ENCODE assay signal across 11 cellular contexts in genomic region chr9:32783168-32783891, GRCh38. TPM values are rescaled to one million over a fixed set of nuclear protein-coding genes. Genes with fewer than 3 reads are reported as not detected.
DNase-seq lines count a peak whose midpoint lies in the region; ATAC-seq and TF ChIP-seq lines count a peak whose summit lies in the region.
"Had no signal": no experiment of that assay in that cellular context is flagged by ENCODE, and none has a peak within 500 bp of the region (broad histone marks: within the 10 kb centered on the region; RNA-seq: fewer than 3 reads in every experiment).

Gene TMEM215, plus strand, starts transcription at chr9:32783540. Its CDS starts 644 bp downstream, at chr9:32784184.

- no peak for TF ChIP-seq EP300 in gastroesophageal sphincter (IDR thresholded peaks at IDR 0.05)

- no peak for ATAC-seq in gastroesophageal sphincter
- ATAC-seq in HG02938 (IDR thresholded peaks at IDR 0.05; ENCODE audit: unreplicated experiment): no peak
- no peak for ATAC-seq in GM19328 (IDR thresholded peaks at IDR 0.05; ENCODE audit: unreplicated experiment)

- WGBS in spleen, 5 donors: 3 to 11% (median 3%) methylated on average over 25 to 59 of the region's 59 CpGs
- WGBS in gastroesophageal sphincter (ENCODE audit: low coverage in 1 of 2), 2 donors: 0 to 3% methylated on average over 5 to 6 of the region's 59 CpGs

- no peaks in the 10 kb centered on the region for H3K9me3 ChIP-seq in WERI-Rb-1 (ENCODE audit: severe bottlenecking)
- H3K9me3 ChIP-seq in iPS-15b (ENCODE audit: control insufficient read depth, insufficient read depth, low read length): no peaks in the 10 kb centered on the region
- no peaks in the 10 kb centered on the region for H3K9me3 ChIP-seq in spleen
- no peaks in the 10 kb centered on the region for H3K9me3 ChIP-seq in gastroesophageal sphincter

- H3K4me3 ChIP-seq in WERI-Rb-1 (ENCODE audit: low read depth, low read length) (peak within 1 kb of the TSS; percentile 44), iPS-15b (ENCODE audit: low read depth, low read length) (peak within 1 kb of the TSS; percentile 89), spleen (peak within 1 kb of the TSS in 2 of 8 donors; percentile 7 to 48), gastroesophageal sphincter (no peak within 1 kb of the TSS)

- DNase-seq in NCI-H1694 treated with DMSO at 0.1 percent for 48 hours (lab: John Stamatoyannopoulos, UW) (peak; percentile 15), NCI-H1694 (lab: John Stamatoyannopoulos, UW) (no peak), WERI-Rb-1 (peak; percentile 70), spleen (peak; percentile 53)

- no peak for TF ChIP-seq POLR2A in spleen (IDR thresholded peaks at IDR 0.05)
- TF ChIP-seq POLR2A in gastroesophageal sphincter (IDR thresholded peaks at IDR 0.05): no peak

- TF ChIP-seq CTCF in WERI-Rb-1 (IDR thresholded peaks at IDR 0.05; ENCODE audit: low read depth, low read length) (peak; percentile 41; the same call in 1 of the 2 replicates), spleen (IDR thresholded peaks at IDR 0.05 in 8 of 11, conservative IDR thresholded peaks at IDR 0.05 in 3 of 11) (no peak), gastroesophageal sphincter (IDR thresholded peaks at IDR 0.05) (no peak)

- peak within 1 kb of the TSS; percentile 70 for H3K9ac ChIP-seq in iPS-15b (ENCODE audit: low read depth, low read length)

- H3K27ac ChIP-seq in WERI-Rb-1 (no peak within 1 kb of the TSS), spleen (no peak within 1 kb of the TSS), gastroesophageal sphincter (no peak within 1 kb of the TSS)

- H3K36me3 ChIP-seq in WERI-Rb-1: no peaks in the 10 kb centered on the region
- H3K36me3 ChIP-seq in iPS-15b (ENCODE audit: control insufficient read depth, insufficient read depth, low read length): no peaks in the 10 kb centered on the region
- H3K36me3 ChIP-seq in spleen: no peaks in the 10 kb centered on the region
- H3K36me3 ChIP-seq in gastroesophageal sphincter: no peaks in the 10 kb centered on the region

- H3K27me3 ChIP-seq in WERI-Rb-1 (ENCODE audit: insufficient read depth, low read depth, severe bottlenecking): peaks cover 60% of the 10 kb centered on the region
- peaks cover 72% of the 10 kb centered on the region for H3K27me3 ChIP-seq in iPS-15b (ENCODE audit: control insufficient read depth, insufficient read depth, low read length)
- H3K27me3 ChIP-seq in spleen (replicated peaks in 1 of 7): peaks cover 0 to 74% (median 41%) of the 10 kb centered on the region in 7 donors
- H3K27me3 ChIP-seq in gastroesophageal sphincter: peaks cover 60% of the 10 kb centered on the region

- intact Hi-C loops in spleen (cut with DNase I; ENCODE audit: low total_unique reads): no loop called here

- H3K4me1 ChIP-seq in iPS-15b (ENCODE audit: control insufficient read depth, insufficient read depth, low read length) (no peaks in the 10 kb centered on the region), spleen (peaks cover 0 to 11% (median 4%) of the 10 kb centered on the region in 6 donors), gastroesophageal sphincter (peaks cover 0 to 7% (median 0%) of the 10 kb centered on the region in 3 donors)

RNA-seq across cellular contexts. Expression of gene TMEM215, which starts in this region (rescaled TPM):
- total RNA-seq in spleen: not detected
- not detected for polyA plus RNA-seq in spleen
- total RNA-seq in gastroesophageal sphincter: under 1 TPM in 2 of 4 donors, not detected in 2; 0.12 to 0.13 TPM
- total RNA-seq: M059J, posterior vena cava had no signal
- polyA plus RNA-seq: AG04450 had no signal

Comparison
In these comparisons a context has a peak if more than half of its experiments do, and no peak if none do; other contexts are left out.
1. Peak in DNase-seq in spleen; RNA of the gene not detected or under 1 TPM.
2. H3K4me3 ChIP-seq: peak in WERI-Rb-1 (single experiment) and iPS-15b (single experiment); none in gastroesophageal sphincter (0 of 2).